In genomic region chr2:222105046-222105445, GRCh38 we compare ENCODE assay signal across 27 cellular contexts.
"Had no signal": no experiment of that assay in that cellular context is flagged by ENCODE, and none has a peak within 500 bp of the region (broad histone marks: within the 10 kb centered on the region; RNA-seq: fewer than 3 reads in every experiment).

No MANE protein-coding gene starts in this region.

- H3K9me3 ChIP-seq: esophagus squamous epithelium, gastroesophageal sphincter, heart left ventricle, lower lobe of right lung, right atrium auricular region, spleen, testis had no signal

- H3K36me3 ChIP-seq: brain microvascular endothelial cell, esophagus squamous epithelium, gastroesophageal sphincter, heart left ventricle, lower lobe of right lung, right atrium auricular region, spleen had no signal

- H3K4me3 ChIP-seq: esophagus squamous epithelium, gastroesophageal sphincter, heart left ventricle, lower lobe of right lung, right atrium auricular region, spleen, testis had no signal

- H3K27me3 ChIP-seq: brain microvascular endothelial cell, esophagus squamous epithelium, right atrium auricular region, spleen, testis had no signal

- DNase-seq: activated B cell treated with CpG ODN at 0.5 μM for 24 hours; activated CD4-positive, alpha-beta T cell treated with anti-CD3 and anti-CD28 coated beads for 36 hours; activated CD4-positive, alpha-beta T cell treated with anti-CD3 and anti-CD28 coated beads, Interleukin-2, amount 50 U/mL, for 4 hours; activated CD8-positive, alpha-beta memory T cell treated with anti-CD3 and anti-CD28 coated beads, Interleukin-2, amount 50 U/mL, for 48 hours; activated naive CD4-positive, alpha-beta T cell treated with anti-CD3 and anti-CD28 coated beads, Interleukin-2, amount 10 ng/mL, durations not matched to agents 7 days and 5 days; activated naive CD8-positive, alpha-beta T cell treated with anti-CD3 and anti-CD28 coated beads, Interleukin-2, amount 50 U/mL, for 24 hours; activated T-cell treated with anti-CD3 and anti-CD28 coated beads, Interleukin-2, amount 50 U/mL, for 4 hours; anterior cingulate cortex; brain microvascular endothelial cell; esophagus squamous epithelium; heart left ventricle; islet precursor cell; lower lobe of right lung; naive B cell; spleen; stimulated activated CD4-positive, alpha-beta T cell treated with anti-CD3 and anti-CD28 coated beads, Interleukin-4, amount 100 ng/mL, for 1 hour; stimulated activated naive CD4-positive, alpha-beta T cell; T-helper 9 cell; testis; trophoblast cell had no signal

- H3K9me3 Mint-ChIP-seq: activated B cell treated with CpG ODN at 0.5 μM for 24 hours; activated naive CD4-positive, alpha-beta T cell treated with anti-CD3 and anti-CD28 coated beads, Interleukin-2, amount 10 ng/mL, durations not matched to agents 7 days and 5 days; activated naive CD8-positive, alpha-beta T cell treated with anti-CD3 and anti-CD28 coated beads, Interleukin-2, amount 50 U/mL, for 24 hours; activated T-cell treated with anti-CD3 and anti-CD28 coated beads, Interleukin-2, amount 50 U/mL, for 4 hours; activated T-helper 2 cell treated with anti-CD3 and anti-CD28 coated beads, Interferon-gamma antibody, Interleukin-2, Interleukin-4, amounts not matched to agents 10 μg/mL and 5 μg/mL and 100 μg/mL, durations not matched to agents 14 hours and 24 hours and 36 hours; neural crest cell had no signal

- FAIRE-seq: colon had no signal

- H3K36me3 Mint-ChIP-seq: activated naive CD4-positive, alpha-beta T cell treated with anti-CD3 and anti-CD28 coated beads, Interleukin-2, amount 10 ng/mL, durations not matched to agents 7 days and 5 days; naive B cell had no signal

- H3K27ac ChIP-seq: brain microvascular endothelial cell, esophagus squamous epithelium, gastroesophageal sphincter, heart left ventricle, lower lobe of right lung, right atrium auricular region, spleen, testis had no signal

- H3K4me1 Mint-ChIP-seq: activated B cell treated with CpG ODN at 0.5 μM for 24 hours; activated CD4-positive, alpha-beta T cell treated with anti-CD3 and anti-CD28 coated beads for 36 hours; activated naive CD4-positive, alpha-beta T cell treated with anti-CD3 and anti-CD28 coated beads, Interleukin-2, amount 10 ng/mL, durations not matched to agents 7 days and 5 days; activated naive CD8-positive, alpha-beta T cell treated with anti-CD3 and anti-CD28 coated beads, Interleukin-2, amount 50 U/mL, for 24 hours; central memory CD8-positive, alpha-beta T cell; naive B cell had no signal

- H3K4me3 Mint-ChIP-seq: activated B cell treated with CpG ODN at 0.5 μM for 24 hours; activated CD4-positive, alpha-beta T cell treated with anti-CD3 and anti-CD28 coated beads for 36 hours; activated naive CD4-positive, alpha-beta T cell treated with anti-CD3 and anti-CD28 coated beads, Interleukin-2, amount 10 ng/mL, durations not matched to agents 7 days and 5 days; activated naive CD8-positive, alpha-beta T cell treated with anti-CD3 and anti-CD28 coated beads, Interleukin-2, amount 50 U/mL, for 24 hours; activated T-cell treated with anti-CD3 and anti-CD28 coated beads, Interleukin-2, amount 50 U/mL, for 4 hours; central memory CD8-positive, alpha-beta T cell; naive B cell; neural crest cell had no signal

- H3K27me3 Mint-ChIP-seq: activated B cell treated with CpG ODN at 0.5 μM for 24 hours; activated CD4-positive, alpha-beta T cell treated with anti-CD3 and anti-CD28 coated beads for 36 hours; activated naive CD4-positive, alpha-beta T cell treated with anti-CD3 and anti-CD28 coated beads, Interleukin-2, amount 10 ng/mL, durations not matched to agents 7 days and 5 days; activated naive CD8-positive, alpha-beta T cell treated with anti-CD3 and anti-CD28 coated beads, Interleukin-2, amount 50 U/mL, for 24 hours; central memory CD8-positive, alpha-beta T cell had no signal

- H3K4me1 ChIP-seq: esophagus squamous epithelium, gastroesophageal sphincter, heart left ventricle, lower lobe of right lung, right atrium auricular region, spleen, testis had no signal

- H3K27ac Mint-ChIP-seq: activated B cell treated with CpG ODN at 0.5 μM for 24 hours; activated CD4-positive, alpha-beta T cell treated with anti-CD3 and anti-CD28 coated beads for 36 hours; activated naive CD4-positive, alpha-beta T cell treated with anti-CD3 and anti-CD28 coated beads, Interleukin-2, amount 10 ng/mL, durations not matched to agents 7 days and 5 days; activated naive CD8-positive, alpha-beta T cell treated with anti-CD3 and anti-CD28 coated beads, Interleukin-2, amount 50 U/mL, for 24 hours; activated T-helper 2 cell treated with anti-CD3 and anti-CD28 coated beads, Interferon-gamma antibody, Interleukin-2, Interleukin-4, amounts not matched to agents 10 μg/mL and 5 μg/mL and 100 μg/mL, durations not matched to agents 14 hours and 24 hours and 36 hours; naive B cell; progenitor cell of endocrine pancreas had no signal
